In the genomic region with DNA sequence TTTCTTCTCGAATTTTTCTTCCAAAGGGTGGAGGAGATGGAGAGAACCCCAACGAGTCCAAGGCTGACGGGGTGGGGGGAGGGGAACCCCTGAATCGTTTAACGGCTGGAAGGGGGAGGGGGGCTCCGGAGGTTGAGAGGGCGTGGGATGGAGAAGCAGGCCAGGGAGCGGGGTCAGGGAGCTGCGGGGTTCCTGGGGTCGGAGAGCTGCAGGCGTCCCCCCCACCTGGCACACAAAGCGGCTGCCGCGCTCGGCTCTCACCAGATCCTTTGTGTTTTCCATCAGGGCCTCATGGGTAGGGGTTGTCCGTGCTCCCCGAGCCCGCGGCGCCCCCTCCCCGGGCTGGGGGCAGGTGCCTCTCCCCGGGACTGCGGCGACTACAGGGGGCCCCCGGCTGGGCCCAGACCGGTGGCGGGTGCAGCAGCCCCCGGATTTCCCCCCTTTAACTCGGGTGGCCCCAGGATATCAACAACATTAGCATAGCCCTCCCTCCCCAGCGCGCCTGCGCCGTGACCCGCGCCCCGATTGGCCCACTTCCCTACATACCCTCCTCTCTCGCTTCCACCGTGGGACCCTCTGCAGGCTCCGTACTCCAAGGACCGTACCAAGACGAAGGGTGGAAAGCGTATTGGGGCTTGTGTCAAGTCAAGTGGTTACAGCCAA, we compare ENCODE assay signal across 8 cellular contexts. TPM values are rescaled to one million over a fixed set of nuclear protein-coding genes. Genes with fewer than 3 reads are reported as not detected.
DNase-seq lines count a peak whose midpoint lies in the region; ATAC-seq and TF ChIP-seq lines count a peak whose summit lies in the region.

A gene (minus strand): TSS at position 476 of the 663 bp plus-strand sequence. CDS start 34,888 bp downstream, outside the sequence.

- under 1% methylated on average over 42 of the region's 42 CpGs for WGBS in liver

- H3K4me1 ChIP-seq in BLaER1 (peaks cover 49% of the 10 kb centered on the region), liver (ENCODE audit: control insufficient read depth in 4 of 4, insufficient read depth in 4 of 4, low read length in 3 of 4) (peaks cover 11 to 53% (median 47%) of the 10 kb centered on the region in 4 donors)

- peak within 1 kb of the TSS; percentile 92 for H3K4me3 ChIP-seq in BLaER1
- peak within 1 kb of the TSS; percentile 91 to 94 (median 93) for H3K4me3 ChIP-seq in liver (ENCODE audit: low read depth in 1 of 3, low read length in 3 of 3)

- H3K4me2 ChIP-seq in BLaER1: peak within 1 kb of the TSS; percentile 98

- H3K36me3 ChIP-seq in BLaER1 (peaks cover 47% of the 10 kb centered on the region), liver (ENCODE audit: control insufficient read depth in 4 of 4, insufficient read depth in 3 of 4, low read depth in 1 of 4, low read length in 3 of 4) (peaks cover 0 to 1% (median 0%) of the 10 kb centered on the region in 4 donors)

- H3K9ac ChIP-seq in BLaER1: peak within 1 kb of the TSS; percentile 99
- H3K9ac ChIP-seq in liver (ENCODE audit: low read depth in 1 of 2, low read length in 2 of 2): peak within 1 kb of the TSS; percentile 85 to 99

- H4K20me1 ChIP-seq in BLaER1: peaks cover 95% of the 10 kb centered on the region

- TF ChIP-seq CTCF in liver (IDR thresholded peaks at IDR 0.05; ENCODE audit: low read depth, low read length, missing input control): no peak

- H3K27ac ChIP-seq in BLaER1 (peak within 1 kb of the TSS; percentile 99), liver (ENCODE audit: low read depth in 1 of 2, low read length in 2 of 2) (peak within 1 kb of the TSS; percentile 98)

- no peak for TF ChIP-seq RAD21 in liver (IDR thresholded peaks at IDR 0.05)

- H3K9me3 ChIP-seq in BLaER1 (no peaks in the 10 kb centered on the region), liver (ENCODE audit: control insufficient read depth in 4 of 4, low read length in 3 of 4) (no peaks in the 10 kb centered on the region)

- DNase-seq in NCI-H774 (lab: John Stamatoyannopoulos, UW): peak; percentile 98
- peak; percentile 95 for DNase-seq in activated CD4-positive, alpha-beta T cell treated with anti-CD3 and anti-CD28 coated beads, Interleukin-2, amount 50 U/mL, for 48 hours
- DNase-seq in dermis microvascular lymphatic vessel endothelial cell (ENCODE audit: low read depth in 2 of 2): peak; percentile 92 to 97
- peak; percentile 93 for DNase-seq in stimulated activated CD4-positive, alpha-beta T cell treated with anti-CD3 and anti-CD28 coated beads, Interleukin-4, amount 100 ng/mL, for 1 hour

- H3K27me3 ChIP-seq in BLaER1 (no peaks in the 10 kb centered on the region), liver (ENCODE audit: control insufficient read depth in 4 of 4, insufficient read depth in 4 of 4, low read length in 3 of 4) (no peaks in the 10 kb centered on the region)

- ATAC-seq in GM19372 (IDR thresholded peaks at IDR 0.05; ENCODE audit: low read depth, unreplicated experiment) (peak; percentile 69), HG03521 (IDR thresholded peaks at IDR 0.05; ENCODE audit: unreplicated experiment) (peak; percentile 76)

TF ChIP-seq in liver, 16 proteins besides CTCF, POLR2A, EP300 and RAD21:
- peak in 1 of 2 donors; percentile 33 for TF ChIP-seq JUND (IDR thresholded peaks at IDR 0.05)
- TF ChIP-seq RXRA (IDR thresholded peaks at IDR 0.05): peak; percentile 66 to 72
- TF ChIP-seq SP1 (IDR thresholded peaks at IDR 0.05): no peak
- TF ChIP-seq, protein P1, sequence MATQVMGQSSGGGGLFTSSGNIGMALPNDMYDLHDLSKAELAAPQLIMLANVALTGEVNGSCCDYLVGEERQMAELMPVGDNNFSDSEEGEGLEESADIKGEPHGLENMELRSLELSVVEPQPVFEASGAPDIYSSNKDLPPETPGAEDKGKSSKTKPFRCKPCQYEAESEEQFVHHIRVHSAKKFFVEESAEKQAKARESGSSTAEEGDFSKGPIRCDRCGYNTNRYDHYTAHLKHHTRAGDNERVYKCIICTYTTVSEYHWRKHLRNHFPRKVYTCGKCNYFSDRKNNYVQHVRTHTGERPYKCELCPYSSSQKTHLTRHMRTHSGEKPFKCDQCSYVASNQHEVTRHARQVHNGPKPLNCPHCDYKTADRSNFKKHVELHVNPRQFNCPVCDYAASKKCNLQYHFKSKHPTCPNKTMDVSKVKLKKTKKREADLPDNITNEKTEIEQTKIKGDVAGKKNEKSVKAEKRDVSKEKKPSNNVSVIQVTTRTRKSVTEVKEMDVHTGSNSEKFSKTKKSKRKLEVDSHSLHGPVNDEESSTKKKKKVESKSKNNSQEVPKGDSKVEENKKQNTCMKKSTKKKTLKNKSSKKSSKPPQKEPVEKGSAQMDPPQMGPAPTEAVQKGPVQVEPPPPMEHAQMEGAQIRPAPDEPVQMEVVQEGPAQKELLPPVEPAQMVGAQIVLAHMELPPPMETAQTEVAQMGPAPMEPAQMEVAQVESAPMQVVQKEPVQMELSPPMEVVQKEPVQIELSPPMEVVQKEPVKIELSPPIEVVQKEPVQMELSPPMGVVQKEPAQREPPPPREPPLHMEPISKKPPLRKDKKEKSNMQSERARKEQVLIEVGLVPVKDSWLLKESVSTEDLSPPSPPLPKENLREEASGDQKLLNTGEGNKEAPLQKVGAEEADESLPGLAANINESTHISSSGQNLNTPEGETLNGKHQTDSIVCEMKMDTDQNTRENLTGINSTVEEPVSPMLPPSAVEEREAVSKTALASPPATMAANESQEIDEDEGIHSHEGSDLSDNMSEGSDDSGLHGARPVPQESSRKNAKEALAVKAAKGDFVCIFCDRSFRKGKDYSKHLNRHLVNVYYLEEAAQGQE (IDR thresholded peaks at IDR 0.05): no peak
- TF ChIP-seq EGR1 (IDR thresholded peaks at IDR 0.05; ENCODE audit: low read depth in 2 of 2): no peak

RNA-seq across cellular contexts. Expression of the gene that starts here (rescaled TPM):
- total RNA-seq in dermis microvascular lymphatic vessel endothelial cell (9.1 and 11.4 TPM in 2 replicates), liver (10 to 100 TPM; 12.8 to 14.2 TPM)
- polyA plus RNA-seq in liver: 1 to 10 TPM; 2.4 to 2.9 TPM

Comparison
In these comparisons a context has a peak if more than half of its experiments do, and no peak if none do; other contexts are left out.
1. Peak in every context shown above with its lines: DNase-seq, ATAC-seq, H3K4me3 ChIP-seq and H3K27ac ChIP-seq.